ENCODE assay signal across 11 cellular contexts in genomic region chr19:14650161-14650560, GRCh38. TPM values are rescaled to one million over a fixed set of nuclear protein-coding genes. Genes with fewer than 3 reads are reported as not detected.
"Had no signal": no experiment of that assay in that cellular context is flagged by ENCODE, and none has a peak within 500 bp of the region (broad histone marks: within the 10 kb centered on the region; RNA-seq: fewer than 3 reads in every experiment).

No MANE protein-coding gene starts in this region.

- H2AFZ ChIP-seq: GM23338 had no signal

- FAIRE-seq: H1, H54, K562 had no signal

- H3K4me3 Mint-ChIP-seq: GM23338, H9, HFFc6 had no signal

- H3K4me3 ChIP-seq: GM23338, K562 had no signal

- H3K9me3 Mint-ChIP-seq: HFFc6 had no signal

- ATAC-seq: GM23338, K562 had no signal

- H3K27ac Mint-ChIP-seq: GM23338, H9, HFFc6 had no signal

- H3K4me2 ChIP-seq: GM23338 had no signal

- DNase-seq: H9, HCEC 1CT, HFFc6, IMR-90, KG1 had no signal

- H3K27ac ChIP-seq: HL-60 had no signal

- H3K4me1 Mint-ChIP-seq: GM23338, H9 had no signal

RNA-seq across cellular contexts. Expression of gene ADGRE3, which starts 24.5 kb away (rescaled TPM):
- total RNA-seq: GM23338, H1, H9, HFFc6, HT1080, IMR-90, K562 had no signal
- polyA plus RNA-seq: GM23338, H1, IMR-90, K562 had no signal
